13 cellular contexts compared by ENCODE assay signal in the genomic region with DNA sequence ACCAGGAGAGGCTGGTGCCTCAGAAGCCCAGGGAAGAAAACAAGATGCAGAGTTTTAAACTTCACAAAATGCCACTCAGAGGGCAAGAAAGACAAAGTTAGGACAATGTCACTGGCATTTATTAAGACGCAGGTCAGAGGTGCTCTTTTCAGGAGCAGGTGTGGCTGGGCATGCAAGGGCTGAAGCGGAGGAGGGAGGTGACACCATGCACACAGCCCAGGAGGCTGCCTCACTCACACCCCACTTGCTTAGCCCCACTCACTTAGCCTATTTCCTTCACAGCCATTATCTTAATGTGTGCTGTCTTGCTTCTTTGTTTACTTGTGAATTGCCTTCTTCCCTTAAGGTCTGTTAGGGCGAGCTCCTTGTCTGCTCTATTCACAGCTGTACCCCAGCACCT. TPM values are rescaled to one million over a fixed set of nuclear protein-coding genes. Genes with fewer than 3 reads are reported as not detected.
A peak's percentile ranks its signal among the peaks of the same experiment; 100 is the strongest.
DNase-seq lines count a peak whose midpoint lies in the region; TF ChIP-seq lines count a peak whose summit lies in the region.
"Had no signal": no experiment of that assay in that cellular context is flagged by ENCODE, and none has a peak within 500 bp of the region (broad histone marks: within the 10 kb centered on the region; RNA-seq: fewer than 3 reads in every experiment).

No MANE protein-coding gene starts in this region.

- no peak overlapping the region for H4K5ac ChIP-seq in mesendoderm (ENCODE audit: low read length)

- H4K8ac ChIP-seq in mesendoderm (ENCODE audit: low read depth, low read length) = no peak overlapping the region

- peak overlapping the region; percentile 56 for H3K56ac ChIP-seq in mesendoderm (ENCODE audit: low read length)

- TF ChIP-seq CTCF in HFFc6 (IDR thresholded peaks at IDR 0.05) = no peak
- TF ChIP-seq CTCF in ascending aorta (IDR thresholded peaks at IDR 0.05) = no peak

- no peak for DNase-seq in HFFc6
- no peak for DNase-seq in activated T-helper 1 cell treated with anti-CD3 and anti-CD28 coated beads, Interleukin-12 subunit alpha, Interleukin-12 subunit beta, Interleukin-2, Interleukin-4 antibody, amounts not matched to agents 30 ng/mL and 10 ng/mL and 1 ng/mL, durations not matched to agents 14 hours and 24 hours and 36 hours (ENCODE audit: low spot score)
- no peak for DNase-seq in mesendoderm
- no peak for DNase-seq in NK-92 (lab: John Stamatoyannopoulos, UW; ENCODE audit: unreplicated experiment)
- no peak for DNase-seq in ascending aorta (ENCODE audit: low spot score in 2 of 2)
- DNase-seq in HK-2 (ENCODE audit: unreplicated experiment) = no peak
- DNase-seq in NCI-H2196 treated with DMSO at 0.1 percent for 48 hours (lab: John Stamatoyannopoulos, UW; ENCODE audit: unreplicated experiment) = no peak
- DNase-seq: activated CD4-positive, alpha-beta T cell treated with anti-CD3 and anti-CD28 coated beads, Interleukin-2, amount 50 U/mL, for 1 hour; NCI-H1417; nucleus accumbens had no signal

- peaks cover 0 to 6% (median 0%) of the 10 kb centered on the region in 11 experiments; a peak in 3 of 22 replicates for H3K9me3 ChIP-seq in BLaER1 treated with 17β-estradiol and CSF1 and Interleukin-3, amounts not matched to agents 10 nM and 100 nM (replicated peaks in 1 of 11)
- H3K9me3 ChIP-seq in ascending aorta = no peaks in the 10 kb centered on the region

- H3K9me3 Mint-ChIP-seq in HFFc6 = no peaks in the 10 kb centered on the region
- H3K9me3 Mint-ChIP-seq in activated T-helper 1 cell treated with anti-CD3 and anti-CD28 coated beads, Interleukin-12 subunit alpha, Interleukin-12 subunit beta, Interleukin-2, Interleukin-4 antibody, amounts not matched to agents 30 ng/mL and 10 ng/mL and 1 ng/mL, durations not matched to agents 14 hours and 24 hours and 36 hours = no peaks in the 10 kb centered on the region

- peak overlapping the region; percentile 49 for H3K4ac ChIP-seq in mesendoderm (ENCODE audit: low read depth, low read length)

- peaks cover 63% of the 10 kb centered on the region for H3K4me1 Mint-ChIP-seq in HFFc6 (ENCODE audit: low read depth)
- H3K4me1 Mint-ChIP-seq in activated T-helper 1 cell treated with anti-CD3 and anti-CD28 coated beads, Interleukin-12 subunit alpha, Interleukin-12 subunit beta, Interleukin-2, Interleukin-4 antibody, amounts not matched to agents 30 ng/mL and 10 ng/mL and 1 ng/mL, durations not matched to agents 14 hours and 24 hours and 36 hours (ENCODE audit: low read depth) = peaks cover 87% of the 10 kb centered on the region

- H4K20me1 ChIP-seq in BLaER1 treated with 17β-estradiol and CSF1 and Interleukin-3, amounts not matched to agents 10 nM and 100 nM = no peaks in the 10 kb centered on the region

- peaks cover 5% of the 10 kb centered on the region; the same call in 1 of the 2 replicates for H3K27me3 Mint-ChIP-seq in HFFc6 (ENCODE audit: insufficient read depth)
- no peaks in the 10 kb centered on the region for H3K27me3 Mint-ChIP-seq in activated T-helper 1 cell treated with anti-CD3 and anti-CD28 coated beads, Interleukin-12 subunit alpha, Interleukin-12 subunit beta, Interleukin-2, Interleukin-4 antibody, amounts not matched to agents 30 ng/mL and 10 ng/mL and 1 ng/mL, durations not matched to agents 14 hours and 24 hours and 36 hours (ENCODE audit: insufficient read depth)

- H3K4me3 ChIP-seq in BLaER1 treated with 17β-estradiol and CSF1 and Interleukin-3, amounts not matched to agents 10 nM and 100 nM = no peak overlapping the region
- H3K4me3 ChIP-seq in mesendoderm (ENCODE audit: low read length) (no peak overlapping the region), ascending aorta (no peak overlapping the region)

- H3K27ac Mint-ChIP-seq in HFFc6 = peak overlapping the region; percentile 84
- peak overlapping the region; percentile 57 for H3K27ac Mint-ChIP-seq in activated T-helper 1 cell treated with anti-CD3 and anti-CD28 coated beads, Interleukin-12 subunit alpha, Interleukin-12 subunit beta, Interleukin-2, Interleukin-4 antibody, amounts not matched to agents 30 ng/mL and 10 ng/mL and 1 ng/mL, durations not matched to agents 14 hours and 24 hours and 36 hours

- H2AK5ac ChIP-seq in mesendoderm (ENCODE audit: low read length) = no peak overlapping the region

- intact Hi-C loops in activated T-helper 1 cell treated with anti-CD3 and anti-CD28 coated beads, Interleukin-12 subunit alpha, Interleukin-12 subunit beta, Interleukin-2, Interleukin-4 antibody, amounts not matched to agents 30 ng/mL and 10 ng/mL and 1 ng/mL, durations not matched to agents 14 hours and 24 hours and 36 hours (cut with micrococcal nuclease) = no loop called here
- intact Hi-C loops in ascending aorta (cut with DNase I) = no loop called here

- no peaks in the 10 kb centered on the region for H3K27me3 ChIP-seq in BLaER1 treated with 17β-estradiol and CSF1 and Interleukin-3, amounts not matched to agents 10 nM and 100 nM
- H3K27me3 ChIP-seq in mesendoderm (ENCODE audit: insufficient read depth, low read length, poor library complexity) = no peaks in the 10 kb centered on the region
- no peaks in the 10 kb centered on the region for H3K27me3 ChIP-seq in ascending aorta
- H3K27me3 ChIP-seq: foreskin keratinocyte had no signal

- H2BK15ac ChIP-seq in mesendoderm (replicated peaks; ENCODE audit: low read depth) = no peak overlapping the region

- no peaks in the 10 kb centered on the region for H3K36me3 ChIP-seq in BLaER1 treated with 17β-estradiol and CSF1 and Interleukin-3, amounts not matched to agents 10 nM and 100 nM
- H3K36me3 ChIP-seq in mesendoderm (ENCODE audit: control insufficient read depth, insufficient read depth, low read length) (no peaks in the 10 kb centered on the region), ascending aorta (no peaks in the 10 kb centered on the region)

- H2BK120ac ChIP-seq in mesendoderm (ENCODE audit: low read depth, low read length) = no peak overlapping the region

- peak overlapping the region; percentile 74 for H3K4me3 Mint-ChIP-seq in HFFc6
- peak overlapping the region; percentile 23 for H3K4me3 Mint-ChIP-seq in activated T-helper 1 cell treated with anti-CD3 and anti-CD28 coated beads, Interleukin-12 subunit alpha, Interleukin-12 subunit beta, Interleukin-2, Interleukin-4 antibody, amounts not matched to agents 30 ng/mL and 10 ng/mL and 1 ng/mL, durations not matched to agents 14 hours and 24 hours and 36 hours

- H3K23ac ChIP-seq in mesendoderm (ENCODE audit: low read length) = no peak overlapping the region

- H2BK5ac ChIP-seq in mesendoderm (ENCODE audit: low read length) = peak overlapping the region; percentile 67

- H3K36me3 Mint-ChIP-seq in HFFc6 (ENCODE audit: low read depth) = no peaks in the 10 kb centered on the region
- peaks cover 6% of the 10 kb centered on the region for H3K36me3 Mint-ChIP-seq in activated T-helper 1 cell treated with anti-CD3 and anti-CD28 coated beads, Interleukin-12 subunit alpha, Interleukin-12 subunit beta, Interleukin-2, Interleukin-4 antibody, amounts not matched to agents 30 ng/mL and 10 ng/mL and 1 ng/mL, durations not matched to agents 14 hours and 24 hours and 36 hours (ENCODE audit: low read depth)

- H3K9ac ChIP-seq in BLaER1 treated with 17β-estradiol and CSF1 and Interleukin-3, amounts not matched to agents 10 nM and 100 nM = no peak overlapping the region
- no peak overlapping the region for H3K9ac ChIP-seq in mesendoderm (ENCODE audit: low read length)

- peaks cover 23 to 38% (median 28%) of the 10 kb centered on the region in 10 experiments for H3K4me1 ChIP-seq in BLaER1 treated with 17β-estradiol and CSF1 and Interleukin-3, amounts not matched to agents 10 nM and 100 nM
- H3K4me1 ChIP-seq in mesendoderm (ENCODE audit: control insufficient read depth, low read depth, low read length) (peaks cover 14% of the 10 kb centered on the region), ascending aorta (no peaks in the 10 kb centered on the region)

- H3K79me1 ChIP-seq in mesendoderm (ENCODE audit: low read length) = no peaks in the 10 kb centered on the region

- no peaks in the 10 kb centered on the region for H3K79me2 ChIP-seq in mesendoderm (ENCODE audit: control insufficient read depth, insufficient read depth, low read length)

- peak overlapping the region; percentile 6 for H3K18ac ChIP-seq in mesendoderm (ENCODE audit: low read length)

- H3K27ac ChIP-seq in BLaER1 treated with 17β-estradiol and CSF1 and Interleukin-3, amounts not matched to agents 10 nM and 100 nM = no peak overlapping the region
- peak overlapping the region; percentile 91 for H3K27ac ChIP-seq in mesendoderm (ENCODE audit: low read depth, low read length)
- no peak overlapping the region for H3K27ac ChIP-seq in ascending aorta
- H3K27ac ChIP-seq: C4-2B, foreskin keratinocyte had no signal

- peak overlapping the region in 10 of 11 experiments; percentile 9 to 64 (median 46); a peak in 17 of 22 replicates for H3K4me2 ChIP-seq in BLaER1 treated with 17β-estradiol and CSF1 and Interleukin-3, amounts not matched to agents 10 nM and 100 nM
- no peak overlapping the region for H3K4me2 ChIP-seq in mesendoderm (ENCODE audit: low read length)

- no CpG with 5 or more reads among the region's 3 CpGs for WGBS in mesendoderm (ENCODE audit: extremely low coverage, insufficient coverage, low lambda C conversion rate)

RNA-seq across cellular contexts. Expression of a gene that starts 17.2 kb away (rescaled TPM):
- 1 to 10 TPM; 7.0 to 9.7 (median 7.9) TPM for total RNA-seq in HFFc6 (2021; fragmentation: NEBNext Ultra II Directional; extraction: Animal tissue kit (Norgen Biotek cat#: 25700))
- total RNA-seq in activated T-helper 1 cell treated with anti-CD3 and anti-CD28 coated beads, Interleukin-12 subunit alpha, Interleukin-12 subunit beta, Interleukin-2, Interleukin-4 antibody, amounts not matched to agents 30 ng/mL and 10 ng/mL and 1 ng/mL, durations not matched to agents 14 hours and 24 hours and 36 hours = 75.4 and 76.7 TPM in 2 replicates
- 1.1 TPM for polyA plus RNA-seq in mesendoderm (2013, experiment 1 of 2)
- 1.3 TPM for polyA plus RNA-seq in mesendoderm (2013, experiment 2 of 2)
- 0.32 TPM for total RNA-seq in ascending aorta
